In genomic region chr10:55224007-55224781, GRCh38 we compare ENCODE assay signal across 21 cellular contexts.
DNase-seq lines count a peak whose midpoint lies in the region; ATAC-seq and TF ChIP-seq lines count a peak whose summit lies in the region.
"Had no signal": no experiment of that assay in that cellular context is flagged by ENCODE, and none has a peak within 500 bp of the region (broad histone marks: within the 10 kb centered on the region; RNA-seq: fewer than 3 reads in every experiment).

No MANE protein-coding gene starts in this region.

- no peaks in the 10 kb centered on the region for H3K9me3 ChIP-seq in DND-41 (ENCODE audit: insufficient read depth, low read length, severe bottlenecking)

- H3K36me3 ChIP-seq in DND-41 (ENCODE audit: insufficient read depth, low read length), result no peaks in the 10 kb centered on the region

- no peaks in the 10 kb centered on the region for H3K36me3 Mint-ChIP-seq in central memory CD8-positive, alpha-beta T cell (ENCODE audit: insufficient read depth)
- H3K36me3 Mint-ChIP-seq: CD14-positive monocyte had no signal

- ATAC-seq in DND-41 (ENCODE audit: insufficient read depth, low read depth), result 0 out of 3 replicates have a peak, but pooled peaks have one; percentile 39
- peak; percentile 57 for ATAC-seq in GM19397 (IDR thresholded peaks at IDR 0.05; ENCODE audit: unreplicated experiment)
- peak; percentile 51 for ATAC-seq in HG02938 (IDR thresholded peaks at IDR 0.05; ENCODE audit: unreplicated experiment)
- peak; percentile 46 for ATAC-seq in central memory CD8-positive, alpha-beta T cell (replicated peaks; ENCODE audit: extremely low read depth, poor library complexity, severe bottlenecking)
- ATAC-seq in GM19035 (IDR thresholded peaks at IDR 0.05; ENCODE audit: unreplicated experiment), result no peak
- ATAC-seq in GM18870 (IDR thresholded peaks at IDR 0.05; ENCODE audit: unreplicated experiment), result no peak
- ATAC-seq: GM12878, Panc1, Right ventricle myocardium inferior had no signal

- no peak for DNase-seq in DND-41
- no peak for DNase-seq in central memory CD8-positive, alpha-beta T cell (ENCODE audit: low spot score in 2 of 2)
- DNase-seq in AML-193 (lab: John Stamatoyannopoulos, UW), result no peak
- DNase-seq in activated CD4-positive, alpha-beta T cell treated with anti-CD3 and anti-CD28 coated beads, Interleukin-2, amount 50 U/mL, for 48 hours, result no peak
- DNase-seq: COR-L47, GOT3, HFFc6, KG1, NCI-H1105, NCI-H187 treated with DMSO at 0.1 percent for 48 hours, NCI-H446, NCI-H748 treated with DMSO at 0.1 percent for 48 hours had no signal

- H3K9me3 Mint-ChIP-seq in central memory CD8-positive, alpha-beta T cell, result peaks cover 11% of the 10 kb centered on the region
- H3K9me3 Mint-ChIP-seq: CD14-positive monocyte, HFFc6 had no signal

- no peak overlapping the region for H3K4me3 ChIP-seq in DND-41 (ENCODE audit: low read depth in 1 of 2, low read length in 2 of 2)
- H3K4me3 ChIP-seq: GM12878, SK-N-MC had no signal

- H2AFZ ChIP-seq in DND-41 (ENCODE audit: low read depth, low read length), result no peak overlapping the region

- no peak for TF ChIP-seq CTCF in DND-41 (IDR thresholded peaks at IDR 0.05; ENCODE audit: borderline replicate concordance, extremely low read depth, low read length, poor library complexity, severe bottlenecking)

- H4K20me1 ChIP-seq in DND-41 (ENCODE audit: insufficient read depth, low read length), result no peaks in the 10 kb centered on the region

- H3K27ac Mint-ChIP-seq in central memory CD8-positive, alpha-beta T cell (ENCODE audit: low read depth), result peak overlapping the region; percentile 17
- H3K27ac Mint-ChIP-seq: CD14-positive monocyte, HFFc6 had no signal

- H3K4me1 ChIP-seq in DND-41 (ENCODE audit: insufficient read depth, low read length), result no peaks in the 10 kb centered on the region

- no peak overlapping the region for H3K27ac ChIP-seq in DND-41 (ENCODE audit: low read length)
- H3K27ac ChIP-seq: SK-N-MC had no signal

- no peak overlapping the region for H3K4me2 ChIP-seq in DND-41 (ENCODE audit: insufficient read depth, low read length)

- H3K4me3 Mint-ChIP-seq in central memory CD8-positive, alpha-beta T cell, result no peak overlapping the region
- H3K4me3 Mint-ChIP-seq: CD14-positive monocyte, HFFc6 had no signal

- no peaks in the 10 kb centered on the region for H3K79me2 ChIP-seq in DND-41 (ENCODE audit: insufficient read depth, low read length)

- H3K27me3 ChIP-seq in DND-41 (ENCODE audit: insufficient read depth, low read length, poor library complexity), result no peaks in the 10 kb centered on the region

- no peaks in the 10 kb centered on the region for H3K27me3 Mint-ChIP-seq in central memory CD8-positive, alpha-beta T cell

- no peak overlapping the region for H3K9ac ChIP-seq in DND-41 (ENCODE audit: low read depth, low read length)

- no peaks in the 10 kb centered on the region for H3K4me1 Mint-ChIP-seq in central memory CD8-positive, alpha-beta T cell
- H3K4me1 Mint-ChIP-seq: CD14-positive monocyte had no signal

Comparison
In these comparisons a context has a peak if more than half of its experiments do, and no peak if none do; other contexts are left out.
1. ATAC-seq: peak in DND-41 (single experiment), GM19397 (single experiment), HG02938 (single experiment) and central memory CD8-positive, alpha-beta T cell (single experiment); none in GM19035 (single experiment) and GM18870 (single experiment).